Comparison of ENCODE assay signal across 10 cellular contexts in the genomic region with DNA sequence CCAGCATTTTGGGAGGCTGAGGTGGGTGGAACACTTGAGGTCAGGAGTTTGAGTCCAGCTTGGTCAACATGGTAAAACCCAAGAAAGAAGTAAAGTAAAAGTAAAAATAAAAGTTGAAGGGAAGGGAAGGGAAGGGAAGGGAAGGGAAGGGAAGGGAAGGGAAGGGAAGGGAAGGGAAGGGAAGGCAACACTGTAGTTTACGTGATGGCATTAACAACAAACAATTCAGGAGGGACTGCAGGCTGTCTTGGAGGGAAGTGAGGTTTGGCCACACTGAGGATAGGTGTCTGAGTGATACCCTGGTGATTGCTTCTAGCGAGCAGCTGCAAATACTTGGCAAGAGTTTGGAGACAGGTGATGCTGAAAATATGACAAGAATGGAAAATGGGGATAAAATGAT.
"Had no signal": no experiment of that assay in that cellular context is flagged by ENCODE, and none has a peak within 500 bp of the region (broad histone marks: within the 10 kb centered on the region; RNA-seq: fewer than 3 reads in every experiment).

No MANE protein-coding gene starts in this region.

- H3K4me3 Mint-ChIP-seq: GM23338, HFFc6 had no signal

- H2AFZ ChIP-seq: GM23338 had no signal

- H3K36me3 ChIP-seq: HAP-1 had no signal

- H3K4me1 ChIP-seq: HAP-1 had no signal

- H3K27ac Mint-ChIP-seq: GM23338, HFFc6 had no signal

- H3K4me3 ChIP-seq: GM23338, HAP-1 had no signal

- H3K9ac ChIP-seq: KMS-11 had no signal

- ATAC-seq: HCT116 had no signal

- FAIRE-seq: H1, H54 had no signal

- H3K9me3 ChIP-seq: HAP-1 had no signal

- H3K27ac ChIP-seq: HL-60, KMS-11 had no signal

- H3K4me2 ChIP-seq: KMS-11 had no signal

- DNase-seq: HFFc6, IMR-90, KBM-7 had no signal
